Comparison of ENCODE assay signal across 1 cellular context in the genomic region with DNA sequence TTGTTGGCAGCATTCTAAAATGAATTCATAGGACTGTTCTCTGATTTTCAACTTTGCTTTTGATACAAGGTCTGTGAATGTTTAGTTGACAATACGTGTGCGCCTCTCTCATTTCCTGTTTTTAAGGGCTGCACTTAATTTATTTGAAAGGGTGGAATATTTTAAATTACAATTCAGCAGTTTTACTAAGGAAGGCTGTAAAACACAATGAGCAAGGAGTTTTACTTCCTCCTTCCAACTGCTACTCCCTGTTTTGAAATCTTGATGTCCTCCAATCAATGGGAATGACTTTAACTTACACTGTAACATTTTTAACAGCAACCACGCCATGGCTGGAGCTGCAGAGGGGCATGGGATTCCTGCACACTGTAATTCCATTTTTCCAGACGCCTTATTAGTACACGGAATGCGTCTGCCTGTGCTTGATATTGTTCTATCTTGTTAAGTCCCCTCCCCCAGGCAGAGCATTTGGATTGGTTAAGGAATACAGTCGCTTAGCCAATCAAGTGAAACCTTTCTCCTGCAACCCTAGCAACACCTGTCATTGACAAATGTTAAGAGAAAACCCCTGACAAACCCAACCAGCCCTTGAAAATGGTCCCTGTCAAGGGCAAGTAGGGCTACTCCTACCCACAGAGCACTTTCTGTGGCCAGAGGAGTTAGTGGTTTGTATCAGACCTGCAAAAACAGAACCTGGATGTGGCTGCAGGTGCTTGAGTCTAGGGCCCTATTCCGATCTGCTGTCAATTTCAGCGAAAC.
TF ChIP-seq lines count a peak whose summit lies in the region.

No MANE protein-coding gene starts in this region.

TF ChIP-seq in GM12878, 131 proteins besides CTCF, POLR2A, EP300 and RAD21 (continued from another document and continues in another):
- TF ChIP-seq ZNF622 (IDR thresholded peaks at IDR 0.05): no peak
- no peak for TF ChIP-seq FOXK2 (IDR thresholded peaks at IDR 0.05)
- peak; percentile 87 for TF ChIP-seq IRF4 (IDR thresholded peaks at IDR 0.05; ENCODE audit: low read depth, low read length)
- no peak for TF ChIP-seq BRCA1 (IDR thresholded peaks at IDR 0.05; ENCODE audit: low read depth, low read length)
- TF ChIP-seq SUPT20H (IDR thresholded peaks at IDR 0.05; ENCODE audit: borderline replicate concordance, control insufficient read depth, low read depth, low read length): no peak
- TF ChIP-seq, protein P1, sequence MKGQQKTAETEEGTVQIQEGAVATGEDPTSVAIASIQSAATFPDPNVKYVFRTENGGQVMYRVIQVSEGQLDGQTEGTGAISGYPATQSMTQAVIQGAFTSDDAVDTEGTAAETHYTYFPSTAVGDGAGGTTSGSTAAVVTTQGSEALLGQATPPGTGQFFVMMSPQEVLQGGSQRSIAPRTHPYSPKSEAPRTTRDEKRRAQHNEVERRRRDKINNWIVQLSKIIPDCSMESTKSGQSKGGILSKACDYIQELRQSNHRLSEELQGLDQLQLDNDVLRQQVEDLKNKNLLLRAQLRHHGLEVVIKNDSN (IDR thresholded peaks at IDR 0.05; ENCODE audit: borderline replicate concordance, extremely low read length, insufficient read depth, low read depth, low read length): no peak
- TF ChIP-seq SP1 (IDR thresholded peaks at IDR 0.05; ENCODE audit: low read depth, low read length): peak; percentile 72
- TF ChIP-seq SMARCA5 (IDR thresholded peaks at IDR 0.05): peak; percentile 14; the same call in 1 of the 2 replicates
- TF ChIP-seq HDAC2 (IDR thresholded peaks at IDR 0.05): no peak
- no peak for TF ChIP-seq SIX5 (IDR thresholded peaks at IDR 0.05; ENCODE audit: low read depth, low read length, severe bottlenecking)
- TF ChIP-seq PML (IDR thresholded peaks at IDR 0.05; ENCODE audit: low read length): peak; percentile 75
- TF ChIP-seq ETV6 (conservative IDR thresholded peaks at IDR 0.05 in 1 of 2, IDR thresholded peaks at IDR 0.05 in 1 of 2; ENCODE audit: borderline replicate concordance in 1 of 2, low read depth in 1 of 2): peak in 1 of 2 experiments; percentile 80; a peak in 2 of 4 replicates
- TF ChIP-seq SMAD5 (IDR thresholded peaks at IDR 0.05; ENCODE audit: low read depth): no peak
- TF ChIP-seq JUNB (IDR thresholded peaks at IDR 0.05): peak; percentile 77
- TF ChIP-seq ZBTB33 (IDR thresholded peaks at IDR 0.05): no peak
- no peak for TF ChIP-seq EZH2 (IDR thresholded peaks at IDR 0.05; ENCODE audit: borderline replicate concordance, control insufficient read depth, low read depth, low read length)
- no peak for TF ChIP-seq MXI1 (IDR thresholded peaks at IDR 0.05; ENCODE audit: low read depth, low read length)
- TF ChIP-seq TCF7 (IDR thresholded peaks at IDR 0.05; ENCODE audit: borderline replicate concordance): no peak
- TF ChIP-seq CEBPB (IDR thresholded peaks at IDR 0.05; ENCODE audit: borderline replicate concordance in 1 of 2, low read depth in 2 of 2, low read length in 2 of 2): peak in 1 of 2 experiments; percentile 43; a peak in 1 of 4 replicates
- TF ChIP-seq RELB (IDR thresholded peaks at IDR 0.05; ENCODE audit: low read depth): peak; percentile 74; the same call in 1 of the 2 replicates
- TF ChIP-seq, protein P2, sequence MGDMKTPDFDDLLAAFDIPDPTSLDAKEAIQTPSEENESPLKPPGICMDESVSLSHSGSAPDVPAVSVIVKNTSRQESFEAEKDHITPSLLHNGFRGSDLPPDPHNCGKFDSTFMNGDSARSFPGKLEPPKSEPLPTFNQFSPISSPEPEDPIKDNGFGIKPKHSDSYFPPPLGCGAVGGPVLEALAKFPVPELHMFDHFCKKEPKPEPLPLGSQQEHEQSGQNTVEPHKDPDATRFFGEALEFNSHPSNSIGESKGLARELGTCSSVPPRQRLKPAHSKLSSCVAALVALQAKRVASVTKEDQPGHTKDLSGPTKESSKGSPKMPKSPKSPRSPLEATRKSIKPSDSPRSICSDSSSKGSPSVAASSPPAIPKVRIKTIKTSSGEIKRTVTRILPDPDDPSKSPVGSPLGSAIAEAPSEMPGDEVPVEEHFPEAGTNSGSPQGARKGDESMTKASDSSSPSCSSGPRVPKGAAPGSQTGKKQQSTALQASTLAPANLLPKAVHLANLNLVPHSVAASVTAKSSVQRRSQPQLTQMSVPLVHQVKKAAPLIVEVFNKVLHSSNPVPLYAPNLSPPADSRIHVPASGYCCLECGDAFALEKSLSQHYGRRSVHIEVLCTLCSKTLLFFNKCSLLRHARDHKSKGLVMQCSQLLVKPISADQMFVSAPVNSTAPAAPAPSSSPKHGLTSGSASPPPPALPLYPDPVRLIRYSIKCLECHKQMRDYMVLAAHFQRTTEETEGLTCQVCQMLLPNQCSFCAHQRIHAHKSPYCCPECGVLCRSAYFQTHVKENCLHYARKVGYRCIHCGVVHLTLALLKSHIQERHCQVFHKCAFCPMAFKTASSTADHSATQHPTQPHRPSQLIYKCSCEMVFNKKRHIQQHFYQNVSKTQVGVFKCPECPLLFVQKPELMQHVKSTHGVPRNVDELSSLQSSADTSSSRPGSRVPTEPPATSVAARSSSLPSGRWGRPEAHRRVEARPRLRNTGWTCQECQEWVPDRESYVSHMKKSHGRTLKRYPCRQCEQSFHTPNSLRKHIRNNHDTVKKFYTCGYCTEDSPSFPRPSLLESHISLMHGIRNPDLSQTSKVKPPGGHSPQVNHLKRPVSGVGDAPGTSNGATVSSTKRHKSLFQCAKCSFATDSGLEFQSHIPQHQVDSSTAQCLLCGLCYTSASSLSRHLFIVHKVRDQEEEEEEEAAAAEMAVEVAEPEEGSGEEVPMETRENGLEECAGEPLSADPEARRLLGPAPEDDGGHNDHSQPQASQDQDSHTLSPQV (IDR thresholded peaks at IDR 0.05): no peak
- peak; percentile 100 for TF ChIP-seq RUNX3 (IDR thresholded peaks at IDR 0.05; ENCODE audit: low read length)
- TF ChIP-seq E4F1 (IDR thresholded peaks at IDR 0.05; ENCODE audit: borderline replicate concordance, partially characterized antibody): no peak
- TF ChIP-seq BACH1 (IDR thresholded peaks at IDR 0.05; ENCODE audit: borderline replicate concordance): peak; percentile 13; the same call in 1 of the 2 replicates
- peak; percentile 89 for TF ChIP-seq PAX5 (IDR thresholded peaks at IDR 0.05; ENCODE audit: borderline replicate concordance, low read depth, low read length)
- TF ChIP-seq STAT3 (IDR thresholded peaks at IDR 0.05; ENCODE audit: low read depth, low read length): no peak
- no peak for TF ChIP-seq REST (IDR thresholded peaks at IDR 0.05; ENCODE audit: low read depth, low read length)
- TF ChIP-seq NKRF (conservative IDR thresholded peaks at IDR 0.05): no peak
- peak; percentile 60 for TF ChIP-seq ATF7 (IDR thresholded peaks at IDR 0.05; ENCODE audit: low read depth)
- TF ChIP-seq YY1 (IDR thresholded peaks at IDR 0.05; ENCODE audit: low read depth, low read length): peak; percentile 44; the same call in 1 of the 2 replicates
- no peak for TF ChIP-seq PAX8 (IDR thresholded peaks at IDR 0.05)
- TF ChIP-seq RAD51 (IDR thresholded peaks at IDR 0.05): no peak
- TF ChIP-seq, protein P3, sequence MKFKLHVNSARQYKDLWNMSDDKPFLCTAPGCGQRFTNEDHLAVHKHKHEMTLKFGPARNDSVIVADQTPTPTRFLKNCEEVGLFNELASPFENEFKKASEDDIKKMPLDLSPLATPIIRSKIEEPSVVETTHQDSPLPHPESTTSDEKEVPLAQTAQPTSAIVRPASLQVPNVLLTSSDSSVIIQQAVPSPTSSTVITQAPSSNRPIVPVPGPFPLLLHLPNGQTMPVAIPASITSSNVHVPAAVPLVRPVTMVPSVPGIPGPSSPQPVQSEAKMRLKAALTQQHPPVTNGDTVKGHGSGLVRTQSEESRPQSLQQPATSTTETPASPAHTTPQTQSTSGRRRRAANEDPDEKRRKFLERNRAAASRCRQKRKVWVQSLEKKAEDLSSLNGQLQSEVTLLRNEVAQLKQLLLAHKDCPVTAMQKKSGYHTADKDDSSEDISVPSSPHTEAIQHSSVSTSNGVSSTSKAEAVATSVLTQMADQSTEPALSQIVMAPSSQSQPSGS (IDR thresholded peaks at IDR 0.05; ENCODE audit: low read length): peak; percentile 84; the same call in 1 of the 2 replicates
